Comparison of ENCODE assay signal across 16 cellular contexts in the genomic region with DNA sequence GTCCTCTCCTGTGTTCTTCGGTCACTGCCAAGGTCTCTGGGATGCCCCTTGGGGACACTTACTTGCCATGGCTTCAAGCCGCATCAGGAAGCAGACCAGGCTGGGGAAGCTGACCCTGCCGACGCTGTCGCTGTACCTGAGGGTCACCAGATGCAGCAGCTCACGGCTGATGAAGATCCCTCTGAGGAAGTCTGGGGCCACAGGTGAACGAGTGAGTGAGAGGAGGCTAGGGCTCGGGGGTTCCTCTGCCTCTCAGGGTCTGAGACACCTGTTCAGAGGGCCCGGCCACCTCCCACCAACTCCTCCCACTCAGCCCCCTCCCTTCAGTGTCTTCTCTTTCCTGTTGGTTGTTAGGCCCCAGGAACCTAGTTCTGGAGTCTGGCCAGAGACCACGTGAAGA.
DNase-seq lines count a peak whose midpoint lies in the region; ATAC-seq and TF ChIP-seq lines count a peak whose summit lies in the region.
"Had no signal": no experiment of that assay in that cellular context is flagged by ENCODE, and none has a peak within 500 bp of the region (broad histone marks: within the 10 kb centered on the region; RNA-seq: fewer than 3 reads in every experiment).

No MANE protein-coding gene starts in this region.

- no peaks in the 10 kb centered on the region for H3K4me1 ChIP-seq in upper lobe of right lung
- H3K4me1 ChIP-seq: A549 had no signal

- no peak for TF ChIP-seq CTCF in WERI-Rb-1 (IDR thresholded peaks at IDR 0.05; ENCODE audit: low read depth, low read length)
- no peak for TF ChIP-seq CTCF in upper lobe of right lung (IDR thresholded peaks at IDR 0.05)

- intact Hi-C loops in upper lobe of right lung (cut with DNase I), result no loop called here

- no peaks in the 10 kb centered on the region for H3K27me3 ChIP-seq in WERI-Rb-1 (ENCODE audit: insufficient read depth, low read depth, severe bottlenecking)
- no peaks in the 10 kb centered on the region for H3K27me3 ChIP-seq in upper lobe of right lung

- H3K4me3 ChIP-seq in WERI-Rb-1 (ENCODE audit: low read depth, low read length) (no peak overlapping the region), upper lobe of right lung (no peak overlapping the region)
- H3K4me3 ChIP-seq: A549 had no signal

- H3K9me3 ChIP-seq in WERI-Rb-1 (ENCODE audit: severe bottlenecking) (no peaks in the 10 kb centered on the region), upper lobe of right lung (no peaks in the 10 kb centered on the region)
- H3K9me3 ChIP-seq: A549 had no signal

- H3K36me3 ChIP-seq in WERI-Rb-1 (no peaks in the 10 kb centered on the region), upper lobe of right lung (no peaks in the 10 kb centered on the region)

- peak; percentile 23 for DNase-seq in activated CD4-positive, CD25-positive, alpha-beta regulatory T cell treated with anti-CD3 and anti-CD28 coated beads, Interleukin-2, amount 50 U/mL, for 72 hours
- DNase-seq in WERI-Rb-1 (peak; percentile 7), mesenteric fat pad (ENCODE audit: low spot score) (peak; percentile 62), upper lobe of right lung (peak; percentile 42)
- no peak for DNase-seq in activated CD4-positive, alpha-beta T cell treated with anti-CD3 and anti-CD28 coated beads, Interleukin-2, amount 50 U/mL, for 1 hour
- DNase-seq: AML-193; CD4-positive, alpha-beta memory T cell; DMS153; DMS79; GDM1; HCEC 1CT had no signal

- no peak for ATAC-seq in activated CD4-positive, CD25-positive, alpha-beta regulatory T cell treated with anti-CD3 and anti-CD28 coated beads, Interleukin-2, amount 50 U/mL, for 24 hours
- no peak for ATAC-seq in upper lobe of right lung
- no peak for ATAC-seq in GM19397 (IDR thresholded peaks at IDR 0.05; ENCODE audit: unreplicated experiment)
- ATAC-seq: A549 had no signal

- peak overlapping the region; percentile 80; the same call in 1 of the 2 replicates for H3K27ac ChIP-seq in WERI-Rb-1
- no peak overlapping the region for H3K27ac ChIP-seq in upper lobe of right lung
- H3K27ac ChIP-seq: 22Rv1, A549, C4-2B had no signal
